8 cellular contexts compared by ENCODE assay signal in the genomic region with DNA sequence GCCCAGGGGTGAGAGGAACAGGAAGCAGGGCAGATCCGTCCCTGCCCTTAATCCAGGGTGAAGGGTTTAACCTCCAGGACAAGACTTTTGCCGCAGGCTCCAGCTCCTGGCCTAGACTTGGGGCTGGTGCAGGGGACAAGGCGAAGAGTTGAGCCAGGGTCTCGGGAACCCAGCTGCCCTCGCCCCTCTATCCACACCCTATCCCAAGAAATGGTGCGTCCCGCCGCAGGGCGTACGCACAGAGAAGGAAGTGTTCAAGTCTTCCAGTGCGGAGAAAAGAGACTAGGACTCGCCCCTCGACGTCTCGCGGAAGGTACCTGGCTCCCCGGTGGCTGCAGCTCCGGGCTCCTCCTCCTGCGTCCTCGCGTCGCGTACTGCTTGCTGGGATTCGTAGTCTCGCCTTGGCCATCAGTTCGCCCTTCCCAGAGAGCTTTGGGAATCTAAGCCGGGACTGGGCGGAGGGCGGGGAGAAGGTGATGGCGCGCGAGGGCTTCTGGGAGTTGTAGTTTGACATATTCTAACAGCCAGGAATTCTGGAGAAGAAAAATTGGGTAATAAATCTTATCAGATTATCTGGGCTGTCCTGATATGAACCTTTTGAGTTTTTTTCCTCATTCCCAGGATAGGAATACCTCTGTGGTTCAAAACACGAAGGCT. TPM values are rescaled to one million over a fixed set of nuclear protein-coding genes. Genes with fewer than 3 reads are reported as not detected.
DNase-seq lines count a peak whose midpoint lies in the region; ATAC-seq and TF ChIP-seq lines count a peak whose summit lies in the region.

A gene with protein sequence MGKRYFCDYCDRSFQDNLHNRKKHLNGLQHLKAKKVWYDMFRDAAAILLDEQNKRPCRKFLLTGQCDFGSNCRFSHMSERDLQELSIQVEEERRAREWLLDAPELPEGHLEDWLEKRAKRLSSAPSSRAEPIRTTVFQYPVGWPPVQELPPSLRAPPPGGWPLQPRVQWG (minus strand): TSS at position 376 of the 657 bp plus-strand sequence. CDS start 18,463 bp downstream, outside the sequence.

- TF ChIP-seq CTCF in HFFc6 (IDR thresholded peaks at IDR 0.05) (no peak), SK-N-SH (IDR thresholded peaks at IDR 0.05) (no peak), gastroesophageal sphincter (IDR thresholded peaks at IDR 0.05) (no peak), neutrophil (IDR thresholded peaks at IDR 0.05) (peak; percentile 24)

- peaks cover 5% of the 10 kb centered on the region for H3F3A ChIP-seq in SK-N-SH (replicated peaks; ENCODE audit: insufficient read depth)

- H3K4me2 ChIP-seq in SK-N-SH = peak within 1 kb of the TSS; percentile 92

- H3K27me3 ChIP-seq in SK-N-SH (ENCODE audit: insufficient read depth) = no peaks in the 10 kb centered on the region
- no peaks in the 10 kb centered on the region for H3K27me3 ChIP-seq in gastroesophageal sphincter
- H3K27me3 ChIP-seq in neutrophil = no peaks in the 10 kb centered on the region

- TF ChIP-seq POLR2A in gastroesophageal sphincter (IDR thresholded peaks at IDR 0.05) = peak in 1 of 2 donors; percentile 16

- peak; percentile 99 for DNase-seq in GM03348 (ENCODE audit: low spot score)
- DNase-seq in HFFc6 = peak; percentile 97
- peak; percentile 97 for DNase-seq in NCI-H1048 (lab: John Stamatoyannopoulos, UW)
- peak; percentile 95 for DNase-seq in SK-N-SH
- DNase-seq in activated naive CD4-positive, alpha-beta T cell treated with anti-CD3 and anti-CD28 coated beads, Interleukin-2, amount 50 U/mL, for 16 hours = peak; percentile 92
- DNase-seq in substantia nigra (lab: John Stamatoyannopoulos, UW) = peak; percentile 49 to 97 (median 91)

- WGBS in SK-N-SH (ENCODE audit: low lambda C conversion rate) = 0% methylated on average over 23 of the region's 33 CpGs
- WGBS in gastroesophageal sphincter (ENCODE audit: low coverage in 1 of 2), 2 donors = 0% methylated on average over 3 of the region's 33 CpGs; no CpG with 5 or more reads in 1 of the 2 donors

- H3K4me3 Mint-ChIP-seq in HFFc6 = peak within 1 kb of the TSS; percentile 100

- H3K9me3 ChIP-seq in SK-N-SH (no peaks in the 10 kb centered on the region), gastroesophageal sphincter (no peaks in the 10 kb centered on the region), neutrophil (no peaks in the 10 kb centered on the region)

- no peaks in the 10 kb centered on the region for H4K20me1 ChIP-seq in SK-N-SH (ENCODE audit: insufficient read depth)

- ATAC-seq in gastroesophageal sphincter = peak; percentile 100

- peak; percentile 22; the same call in 1 of the 2 replicates for TF ChIP-seq RAD21 in SK-N-SH (IDR thresholded peaks at IDR 0.05; ENCODE audit: low read length)

- peak within 1 kb of the TSS; percentile 95 for H3K27ac Mint-ChIP-seq in HFFc6

- peak within 1 kb of the TSS; percentile 91 for H3K9ac ChIP-seq in SK-N-SH

- CTCF ChIA-PET in SK-N-SH (lab: Yijun Ruan, JAX) = interaction anchor here (1.1 to 1.4 kb wide), 4 partner anchors 24 to 238 kb away, joined by 3 to 6 read pairs (median 4); no protein-coding TSS in a partner anchor

- no peaks in the 10 kb centered on the region for H3K9me3 Mint-ChIP-seq in HFFc6

- POLR2A ChIA-PET in SK-N-SH (lab: Yijun Ruan, JAX) = interaction anchor here (0.6 to 1.2 kb wide), 6 partner anchors 15 to 192 kb away, joined by 3 to 4 read pairs (median 3); a partner anchor contains a TSS

- H3K36me3 Mint-ChIP-seq in HFFc6 (ENCODE audit: low read depth) = peaks cover 11% of the 10 kb centered on the region; the same call in 1 of the 2 replicates

- peak within 1 kb of the TSS; percentile 73 to 88 for H3K27ac ChIP-seq in SK-N-SH (ENCODE audit: low read depth in 2 of 2, low read length in 1 of 2)
- peak within 1 kb of the TSS; percentile 89 to 92 (median 90) for H3K27ac ChIP-seq in gastroesophageal sphincter
- H3K27ac ChIP-seq in neutrophil = peak within 1 kb of the TSS; percentile 90
- H3K27ac ChIP-seq in substantia nigra (ENCODE audit: low read depth, low read length, poor library complexity, severe bottlenecking) = peak within 1 kb of the TSS; percentile 94

- peaks cover 47% of the 10 kb centered on the region for H3K79me2 ChIP-seq in SK-N-SH (ENCODE audit: insufficient read depth)

- peak within 1 kb of the TSS; percentile 84 to 89 for H3K4me3 ChIP-seq in SK-N-SH (ENCODE audit: low read depth in 2 of 2, low read length in 1 of 2)
- peak within 1 kb of the TSS; percentile 78 to 97 for H3K4me3 ChIP-seq in gastroesophageal sphincter
- peak within 1 kb of the TSS; percentile 94 to 100 for H3K4me3 ChIP-seq in neutrophil (ENCODE audit: low read depth in 1 of 2, low read length in 1 of 2)

- H3K4me1 Mint-ChIP-seq in HFFc6 (ENCODE audit: low read depth) = peaks cover 28% of the 10 kb centered on the region

- TF ChIP-seq EP300 in SK-N-SH (IDR thresholded peaks at IDR 0.05; ENCODE audit: borderline replicate concordance in 1 of 2, low read depth in 1 of 2, low read length in 1 of 2) (no peak), gastroesophageal sphincter (IDR thresholded peaks at IDR 0.05) (no peak)

- no peaks in the 10 kb centered on the region for H3K9me2 ChIP-seq in SK-N-SH

- no peaks in the 10 kb centered on the region; the same call in 1 of the 2 replicates for H3K27me3 Mint-ChIP-seq in HFFc6 (ENCODE audit: insufficient read depth)

- peaks cover 0 to 15% of the 10 kb centered on the region in 2 experiments; a peak in 2 of 4 replicates for H3K4me1 ChIP-seq in SK-N-SH (ENCODE audit: control insufficient read depth in 1 of 2, insufficient read depth in 2 of 2, low read depth in 1 of 2, low read length in 1 of 2)
- peaks cover 2 to 37% (median 16%) of the 10 kb centered on the region in 3 donors for H3K4me1 ChIP-seq in gastroesophageal sphincter
- H3K4me1 ChIP-seq in neutrophil (ENCODE audit: control insufficient read depth in 1 of 2, insufficient read depth in 1 of 2, low read depth in 1 of 2, low read length in 1 of 2) = peaks cover 34 to 47% of the 10 kb centered on the region in 2 experiments

- peak within 1 kb of the TSS; percentile 80 for H2AFZ ChIP-seq in SK-N-SH (ENCODE audit: low read depth)

- peaks cover 10 to 25% of the 10 kb centered on the region in 2 experiments for H3K36me3 ChIP-seq in SK-N-SH (replicated peaks in 1 of 2; ENCODE audit: control insufficient read depth in 1 of 2, insufficient read depth in 2 of 2, low read length in 1 of 2)
- peaks cover 0 to 33% of the 10 kb centered on the region in 2 donors for H3K36me3 ChIP-seq in gastroesophageal sphincter
- H3K36me3 ChIP-seq in neutrophil = peaks cover 18% of the 10 kb centered on the region

TF ChIP-seq in SK-N-SH, 30 proteins besides CTCF, POLR2A, EP300 and RAD21 (continues in another document):
- TF ChIP-seq SMC3 (IDR thresholded peaks at IDR 0.05; ENCODE audit: low read depth, low read length) (0 out of 2 replicates have a peak, but pooled peaks have one; percentile 9), JUND (IDR thresholded peaks at IDR 0.05) (no peak), YY1 (IDR thresholded peaks at IDR 0.05; ENCODE audit: low read depth) (no peak), FOXJ3 (CRISPR knock-in tag; IDR thresholded peaks at IDR 0.05) (no peak), POLR2AphosphoS5 (IDR thresholded peaks at IDR 0.05; ENCODE audit: low read depth, low read length) (peak; percentile 81; the same call in 1 of the 2 replicates), RFX5 (IDR thresholded peaks at IDR 0.05; ENCODE audit: low read length) (no peak), GATA2 (CRISPR knock-in tag; IDR thresholded peaks at IDR 0.05) (no peak), FOXM1 (IDR thresholded peaks at IDR 0.05; ENCODE audit: low read depth) (no peak), CHD2 (IDR thresholded peaks at IDR 0.05; ENCODE audit: low read length, partially characterized antibody) (peak; percentile 86), TCF12 (IDR thresholded peaks at IDR 0.05) (no peak), FOSL2 (IDR thresholded peaks at IDR 0.05; ENCODE audit: borderline replicate concordance, low read depth) (no peak), MEF2A (IDR thresholded peaks at IDR 0.05; ENCODE audit: borderline replicate concordance, low read depth) (no peak), RXRA (IDR thresholded peaks at IDR 0.05; ENCODE audit: borderline replicate concordance, low read depth) (no peak), TAF1 (IDR thresholded peaks at IDR 0.05; ENCODE audit: borderline replicate concordance, low read depth, low read length) (peak; percentile 65)
- TF ChIP-seq, protein P1, sequence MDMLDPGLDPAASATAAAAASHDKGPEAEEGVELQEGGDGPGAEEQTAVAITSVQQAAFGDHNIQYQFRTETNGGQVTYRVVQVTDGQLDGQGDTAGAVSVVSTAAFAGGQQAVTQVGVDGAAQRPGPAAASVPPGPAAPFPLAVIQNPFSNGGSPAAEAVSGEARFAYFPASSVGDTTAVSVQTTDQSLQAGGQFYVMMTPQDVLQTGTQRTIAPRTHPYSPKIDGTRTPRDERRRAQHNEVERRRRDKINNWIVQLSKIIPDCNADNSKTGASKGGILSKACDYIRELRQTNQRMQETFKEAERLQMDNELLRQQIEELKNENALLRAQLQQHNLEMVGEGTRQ (IDR thresholded peaks at IDR 0.05; ENCODE audit: borderline replicate concordance, low read depth, low read length) = no peak
- TF ChIP-seq, protein P2, sequence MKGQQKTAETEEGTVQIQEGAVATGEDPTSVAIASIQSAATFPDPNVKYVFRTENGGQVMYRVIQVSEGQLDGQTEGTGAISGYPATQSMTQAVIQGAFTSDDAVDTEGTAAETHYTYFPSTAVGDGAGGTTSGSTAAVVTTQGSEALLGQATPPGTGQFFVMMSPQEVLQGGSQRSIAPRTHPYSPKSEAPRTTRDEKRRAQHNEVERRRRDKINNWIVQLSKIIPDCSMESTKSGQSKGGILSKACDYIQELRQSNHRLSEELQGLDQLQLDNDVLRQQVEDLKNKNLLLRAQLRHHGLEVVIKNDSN (IDR thresholded peaks at IDR 0.05; ENCODE audit: borderline replicate concordance, low read depth) = no peak
- TF ChIP-seq, protein P3, sequence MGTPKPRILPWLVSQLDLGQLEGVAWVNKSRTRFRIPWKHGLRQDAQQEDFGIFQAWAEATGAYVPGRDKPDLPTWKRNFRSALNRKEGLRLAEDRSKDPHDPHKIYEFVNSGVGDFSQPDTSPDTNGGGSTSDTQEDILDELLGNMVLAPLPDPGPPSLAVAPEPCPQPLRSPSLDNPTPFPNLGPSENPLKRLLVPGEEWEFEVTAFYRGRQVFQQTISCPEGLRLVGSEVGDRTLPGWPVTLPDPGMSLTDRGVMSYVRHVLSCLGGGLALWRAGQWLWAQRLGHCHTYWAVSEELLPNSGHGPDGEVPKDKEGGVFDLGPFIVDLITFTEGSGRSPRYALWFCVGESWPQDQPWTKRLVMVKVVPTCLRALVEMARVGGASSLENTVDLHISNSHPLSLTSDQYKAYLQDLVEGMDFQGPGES (IDR thresholded peaks at IDR 0.05; ENCODE audit: low read depth, low read length) = no peak

RNA-seq across cellular contexts. Expression of the gene that starts here (rescaled TPM):
- total RNA-seq in HFFc6 (2021; fragmentation: NEBNext Ultra II Directional; extraction: Animal tissue kit (Norgen Biotek cat#: 25700)) = 10 to 100 TPM; 24.9 to 28.6 (median 26.1) TPM
- 33.5 and 35.0 TPM in 2 replicates for polyA plus RNA-seq in SK-N-SH (2012; rRNA removed)
- 15.9 and 25.0 TPM in 2 replicates for polyA plus RNA-seq in SK-N-SH (2012; cell fraction: cytosol; rRNA removed)
- polyA plus RNA-seq in SK-N-SH (2012; cell fraction: nucleus; rRNA removed) = 16.8 and 18.9 TPM in 2 replicates
- total RNA-seq in gastroesophageal sphincter = 10 to 100 TPM; 10.6 to 26.5 (median 17.1) TPM

Comparison
In these comparisons a context has a peak if more than half of its experiments do, and no peak if none do; other contexts are left out.
1. Peak in every context shown above with its lines: DNase-seq, ATAC-seq, H3K4me3 ChIP-seq and H3K27ac ChIP-seq.